17 cellular contexts compared by ENCODE assay signal in the genomic region with DNA sequence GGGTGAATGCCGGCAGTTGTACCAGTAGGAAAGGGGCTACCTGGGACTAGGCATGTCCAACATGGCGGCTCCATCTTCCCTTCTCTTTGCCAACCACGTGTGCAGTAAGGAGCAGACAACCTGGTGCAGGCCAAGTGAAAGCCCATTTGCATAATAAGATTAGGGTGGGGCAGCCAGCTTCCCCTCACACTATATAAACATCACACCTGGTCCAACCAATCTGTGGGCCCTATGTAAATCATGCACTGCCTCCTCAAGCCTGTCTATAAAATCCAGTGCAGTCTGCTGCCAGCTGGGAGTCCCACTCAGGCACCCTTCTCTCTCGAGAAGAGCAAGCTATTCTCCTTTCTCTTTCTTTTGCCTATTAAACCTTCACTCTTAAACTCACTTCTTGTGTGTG.
"Had no signal": no experiment of that assay in that cellular context is flagged by ENCODE, and none has a peak within 500 bp of the region (broad histone marks: within the 10 kb centered on the region; RNA-seq: fewer than 3 reads in every experiment).

No MANE protein-coding gene starts in this region.

- H3K27me3 ChIP-seq: cardiac muscle cell had no signal

- H3K36me3 ChIP-seq: cardiac muscle cell, heart right ventricle, spleen had no signal

- H3K4me1 ChIP-seq: heart right ventricle, spleen had no signal

- H3K27ac Mint-ChIP-seq: activated B cell treated with CpG ODN at 0.5 μM for 24 hours; activated CD4-positive, alpha-beta T cell treated with anti-CD3 and anti-CD28 coated beads, Interleukin-2, amount 10 ng/mL, durations not matched to agents 24 days and 14 days; activated naive CD4-positive, alpha-beta T cell treated with anti-CD3 and anti-CD28 coated beads for 36 hours; activated T-helper 17 cell treated with anti-CD3 and anti-CD28 coated beads, Interleukin-2, amount 50 U/mL, for 72 hours; nephron; stimulated activated naive B cell treated with anti-CD40 and anti-IgM and Interleukin-4, amounts not matched to agents 10 μg/mL and 1 μg/mL and 100 μg/mL, for 72 hours had no signal

- H3K4me3 Mint-ChIP-seq: activated B cell treated with CpG ODN at 0.5 μM for 24 hours; activated CD4-positive, alpha-beta T cell treated with anti-CD3 and anti-CD28 coated beads, Interleukin-2, amount 10 ng/mL, durations not matched to agents 24 days and 14 days; activated naive CD4-positive, alpha-beta T cell treated with anti-CD3 and anti-CD28 coated beads for 36 hours; activated T-helper 17 cell treated with anti-CD3 and anti-CD28 coated beads, Interleukin-2, amount 50 U/mL, for 72 hours; nephron; stimulated activated naive B cell treated with anti-CD40 and anti-IgM and Interleukin-4, amounts not matched to agents 10 μg/mL and 1 μg/mL and 100 μg/mL, for 72 hours had no signal

- DNase-seq: activated B cell treated with CpG ODN at 0.5 μM for 24 hours; activated CD4-positive, alpha-beta T cell treated with anti-CD3 and anti-CD28 coated beads, Interleukin-2, amount 10 ng/mL, durations not matched to agents 24 days and 14 days; activated CD8-positive, alpha-beta memory T cell treated with anti-CD3 and anti-CD28 coated beads for 24 hours; activated naive CD4-positive, alpha-beta T cell treated with anti-CD3 and anti-CD28 coated beads for 36 hours; effector CD4-positive, alpha-beta T cell; heart right ventricle; kidney; left ventricle myocardium superior; mesenchymal stem cell; spleen; stimulated activated CD4-positive, alpha-beta T cell treated with anti-CD3 and anti-CD28 coated beads, Interleukin-1b, Interleukin-23, amount 100 ng/mL, for 48 hours; stimulated activated naive B cell treated with anti-CD40 and anti-IgM and Interleukin-4, amounts not matched to agents 10 μg/mL and 1 μg/mL and 100 μg/mL, for 72 hours; trophoblast cell had no signal

- H3K4me1 Mint-ChIP-seq: activated B cell treated with CpG ODN at 0.5 μM for 24 hours; activated CD4-positive, alpha-beta T cell treated with anti-CD3 and anti-CD28 coated beads, Interleukin-2, amount 10 ng/mL, durations not matched to agents 24 days and 14 days; activated T-helper 17 cell treated with anti-CD3 and anti-CD28 coated beads, Interleukin-2, amount 50 U/mL, for 72 hours; nephron had no signal

- H3K9me3 Mint-ChIP-seq: activated CD4-positive, alpha-beta T cell treated with anti-CD3 and anti-CD28 coated beads, Interleukin-2, amount 10 ng/mL, durations not matched to agents 24 days and 14 days; nephron had no signal

- H3K27me3 Mint-ChIP-seq: activated B cell treated with CpG ODN at 0.5 μM for 24 hours; activated CD4-positive, alpha-beta T cell treated with anti-CD3 and anti-CD28 coated beads, Interleukin-2, amount 10 ng/mL, durations not matched to agents 24 days and 14 days had no signal

- H3K9me3 ChIP-seq: heart right ventricle, spleen had no signal

- H3K36me3 Mint-ChIP-seq: stimulated activated naive B cell treated with anti-CD40 and anti-IgM and Interleukin-4, amounts not matched to agents 10 μg/mL and 1 μg/mL and 100 μg/mL, for 72 hours had no signal

- H3K27ac ChIP-seq: cardiac muscle cell, heart right ventricle, spleen had no signal

- H3K4me3 ChIP-seq: cardiac muscle cell, heart right ventricle, spleen had no signal

- ATAC-seq: activated T-helper 17 cell treated with anti-CD3 and anti-CD28 coated beads, Interleukin-2, amount 50 U/mL, for 72 hours; heart right ventricle; left ventricle myocardium superior; sciatic nerve; stimulated activated naive B cell treated with anti-CD40 and anti-IgM and Interleukin-4, amounts not matched to agents 10 μg/mL and 1 μg/mL and 100 μg/mL, for 72 hours had no signal
